In the genomic region with DNA sequence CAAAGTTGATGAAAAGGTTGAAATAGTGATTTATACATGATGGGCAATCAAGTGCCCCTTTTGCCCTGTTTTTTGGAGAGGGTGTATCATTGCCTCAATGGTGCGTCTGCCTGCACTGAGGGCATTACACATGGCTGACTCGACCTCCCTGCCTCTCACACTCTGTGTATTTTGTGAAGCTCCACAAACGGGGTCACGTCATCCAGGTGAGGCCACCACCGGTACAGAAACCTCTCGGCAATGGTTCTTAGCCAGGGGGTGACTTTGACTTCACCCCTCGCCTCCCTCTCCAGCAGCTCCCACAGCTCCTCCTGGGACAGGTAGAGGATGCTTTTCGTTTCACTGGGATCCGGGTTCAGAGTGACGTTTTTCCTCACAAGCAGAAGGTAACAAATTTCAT, we compare ENCODE assay signal across 1 cellular context.
TF ChIP-seq lines count a peak whose summit lies in the region.

No MANE protein-coding gene starts in this region.

TF ChIP-seq in WTC11, 78 proteins besides CTCF, POLR2A, EP300 and RAD21 (continued from another document):
- TF ChIP-seq, protein P1, sequence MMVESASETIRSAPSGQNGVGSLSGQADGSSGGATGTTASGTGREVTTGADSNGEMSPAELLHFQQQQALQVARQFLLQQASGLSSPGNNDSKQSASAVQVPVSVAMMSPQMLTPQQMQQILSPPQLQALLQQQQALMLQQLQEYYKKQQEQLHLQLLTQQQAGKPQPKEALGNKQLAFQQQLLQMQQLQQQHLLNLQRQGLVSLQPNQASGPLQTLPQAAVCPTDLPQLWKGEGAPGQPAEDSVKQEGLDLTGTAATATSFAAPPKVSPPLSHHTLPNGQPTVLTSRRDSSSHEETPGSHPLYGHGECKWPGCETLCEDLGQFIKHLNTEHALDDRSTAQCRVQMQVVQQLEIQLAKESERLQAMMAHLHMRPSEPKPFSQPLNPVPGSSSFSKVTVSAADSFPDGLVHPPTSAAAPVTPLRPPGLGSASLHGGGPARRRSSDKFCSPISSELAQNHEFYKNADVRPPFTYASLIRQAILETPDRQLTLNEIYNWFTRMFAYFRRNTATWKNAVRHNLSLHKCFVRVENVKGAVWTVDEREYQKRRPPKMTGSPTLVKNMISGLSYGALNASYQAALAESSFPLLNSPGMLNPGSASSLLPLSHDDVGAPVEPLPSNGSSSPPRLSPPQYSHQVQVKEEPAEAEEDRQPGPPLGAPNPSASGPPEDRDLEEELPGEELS (CRISPR knock-in tag; IDR thresholded peaks at IDR 0.05) = no peak
- TF ChIP-seq JAZF1 (CRISPR knock-in tag; IDR thresholded peaks at IDR 0.05) (no peak), GTF2I (CRISPR knock-in tag; conservative IDR thresholded peaks at IDR 0.05) (no peak), CREM (CRISPR knock-in tag; IDR thresholded peaks at IDR 0.05) (no peak), ATF1 (CRISPR knock-in tag; IDR thresholded peaks at IDR 0.05) (no peak)
- TF ChIP-seq, protein P2, sequence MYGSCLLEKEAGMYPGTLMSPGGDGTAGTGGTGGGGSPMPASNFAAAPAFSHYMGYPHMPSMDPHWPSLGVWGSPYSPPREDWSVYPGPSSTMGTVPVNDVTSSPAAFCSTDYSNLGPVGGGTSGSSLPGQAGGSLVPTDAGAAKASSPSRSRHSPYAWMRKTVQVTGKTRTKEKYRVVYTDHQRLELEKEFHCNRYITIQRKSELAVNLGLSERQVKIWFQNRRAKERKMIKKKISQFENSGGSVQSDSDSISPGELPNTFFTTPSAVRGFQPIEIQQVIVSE (CRISPR knock-in tag; IDR thresholded peaks at IDR 0.05; ENCODE audit: borderline replicate concordance) = no peak
- TF ChIP-seq, protein P3, sequence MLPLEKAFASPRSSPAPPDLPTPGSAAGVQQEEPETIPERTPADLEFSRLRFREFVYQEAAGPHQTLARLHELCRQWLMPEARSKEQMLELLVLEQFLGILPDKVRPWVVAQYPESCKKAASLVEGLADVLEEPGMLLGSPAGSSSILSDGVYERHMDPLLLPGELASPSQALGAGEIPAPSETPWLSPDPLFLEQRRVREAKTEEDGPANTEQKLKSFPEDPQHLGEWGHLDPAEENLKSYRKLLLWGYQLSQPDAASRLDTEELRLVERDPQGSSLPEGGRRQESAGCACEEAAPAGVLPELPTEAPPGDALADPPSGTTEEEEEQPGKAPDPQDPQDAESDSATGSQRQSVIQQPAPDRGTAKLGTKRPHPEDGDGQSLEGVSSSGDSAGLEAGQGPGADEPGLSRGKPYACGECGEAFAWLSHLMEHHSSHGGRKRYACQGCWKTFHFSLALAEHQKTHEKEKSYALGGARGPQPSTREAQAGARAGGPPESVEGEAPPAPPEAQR (CRISPR knock-in tag; IDR thresholded peaks at IDR 0.05) = no peak
TF ChIP-seq in WTC11: peak in this region for 0.
